Comparison of ENCODE assay signal across 17 cellular contexts in genomic region chr10:61830072-61830845, GRCh38.
"Had no signal": no experiment of that assay in that cellular context is flagged by ENCODE, and none has a peak within 500 bp of the region (broad histone marks: within the 10 kb centered on the region; RNA-seq: fewer than 3 reads in every experiment).

No MANE protein-coding gene starts in this region.

- H3K27me3 Mint-ChIP-seq: activated naive CD8-positive, alpha-beta T cell treated with anti-CD3 and anti-CD28 coated beads for 36 hours; naive thymus-derived CD4-positive, alpha-beta T cell had no signal

- H3K9me3 ChIP-seq: mucosa of descending colon, suprapubic skin, upper lobe of left lung had no signal

- H3K4me2 ChIP-seq: smooth muscle cell had no signal

- H3K27ac Mint-ChIP-seq: activated naive CD8-positive, alpha-beta T cell treated with anti-CD3 and anti-CD28 coated beads for 36 hours; brain; naive thymus-derived CD4-positive, alpha-beta T cell; T-helper 2 cell treated with Interferon-gamma antibody and Interleukin-4, amounts not matched to agents 5 μg/mL and 100 μg/mL, for 36 hours had no signal

- H3K27me3 ChIP-seq: suprapubic skin, upper lobe of left lung had no signal

- H3K36me3 ChIP-seq: suprapubic skin, upper lobe of left lung had no signal

- H3K4me3 Mint-ChIP-seq: activated naive CD8-positive, alpha-beta T cell treated with anti-CD3 and anti-CD28 coated beads for 36 hours; brain; central memory CD8-positive, alpha-beta T cell; naive thymus-derived CD4-positive, alpha-beta T cell; T-helper 2 cell treated with Interferon-gamma antibody and Interleukin-4, amounts not matched to agents 5 μg/mL and 100 μg/mL, for 36 hours had no signal

- H3K4me1 Mint-ChIP-seq: activated naive CD8-positive, alpha-beta T cell treated with anti-CD3 and anti-CD28 coated beads for 36 hours; central memory CD8-positive, alpha-beta T cell had no signal

- H3K36me3 Mint-ChIP-seq: activated naive CD8-positive, alpha-beta T cell treated with anti-CD3 and anti-CD28 coated beads for 36 hours; brain; naive thymus-derived CD4-positive, alpha-beta T cell had no signal

- H3K9me3 Mint-ChIP-seq: activated naive CD8-positive, alpha-beta T cell treated with anti-CD3 and anti-CD28 coated beads for 36 hours; central memory CD8-positive, alpha-beta T cell; T-helper 2 cell treated with Interferon-gamma antibody and Interleukin-4, amounts not matched to agents 5 μg/mL and 100 μg/mL, for 36 hours had no signal

- ATAC-seq: mucosa of descending colon; naive thymus-derived CD4-positive, alpha-beta T cell had no signal

- DNase-seq: activated CD4-positive, alpha-beta T cell treated with anti-CD3 and anti-CD28 coated beads, Interleukin-2, amount 50 U/mL, for 1 hour; activated CD4-positive, CD25-positive, alpha-beta regulatory T cell; activated CD8-positive, alpha-beta memory T cell treated with anti-CD3 and anti-CD28 coated beads for 24 hours; activated naive CD8-positive, alpha-beta T cell treated with anti-CD3 and anti-CD28 coated beads for 36 hours; amygdala; effector memory CD4-positive, alpha-beta T cell; mucosa of descending colon; naive thymus-derived CD4-positive, alpha-beta T cell; stimulated activated CD4-positive, alpha-beta T cell treated with anti-CD3 and anti-CD28 coated beads, Interleukin-4, amount 100 ng/mL, for 4 hours; stimulated activated CD8-positive, alpha-beta memory T cell treated with anti-CD3 and anti-CD28 coated beads, Interleukin-4, amount 100 ng/mL, for 48 hours; stimulated activated naive CD4-positive, alpha-beta T cell treated with Interleukin-2 at 50 U/mL for 16 hours; upper lobe of left lung had no signal

- H3K27ac ChIP-seq: suprapubic skin, upper lobe of left lung had no signal

- H3K4me3 ChIP-seq: mucosa of descending colon, smooth muscle cell, suprapubic skin, upper lobe of left lung had no signal
